ENCODE assay signal across 15 cellular contexts in the genomic region with DNA sequence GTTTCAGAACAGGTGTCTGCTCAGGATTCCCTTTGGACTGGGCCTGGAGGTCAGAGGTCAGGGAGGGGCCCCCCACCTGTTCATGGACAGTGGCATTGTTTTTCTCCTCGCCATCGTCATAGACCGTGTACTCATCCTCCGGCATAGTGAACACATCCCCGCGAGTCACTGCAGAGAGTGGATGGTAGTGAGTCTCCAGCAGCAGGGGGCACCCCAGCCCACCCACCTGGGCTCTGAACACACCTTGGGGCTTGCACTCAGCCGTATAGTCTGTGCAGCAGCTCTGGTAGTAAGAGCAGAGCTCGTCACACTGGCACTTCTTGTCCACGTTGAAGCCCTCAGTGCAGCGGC. TPM values are rescaled to one million over a fixed set of nuclear protein-coding genes. Genes with fewer than 3 reads are reported as not detected.
DNase-seq lines count a peak whose midpoint lies in the region; TF ChIP-seq lines count a peak whose summit lies in the region.
"Had no signal": no experiment of that assay in that cellular context is flagged by ENCODE, and none has a peak within 500 bp of the region (broad histone marks: within the 10 kb centered on the region; RNA-seq: fewer than 3 reads in every experiment).

No MANE protein-coding gene starts in this region.

- TF ChIP-seq EP300 in neural cell (conservative IDR thresholded peaks at IDR 0.05; ENCODE audit: poor library complexity, severe bottlenecking) = no peak

- peak; percentile 13 for TF ChIP-seq CTCF in neural cell (IDR thresholded peaks at IDR 0.05; ENCODE audit: poor library complexity, severe bottlenecking)

- no peak overlapping the region for H3K4me3 ChIP-seq in HUES48 (ENCODE audit: low read depth, low read length)
- no peak overlapping the region for H3K4me3 ChIP-seq in neural cell (ENCODE audit: low read length)

- H3K27ac ChIP-seq in HUES48 (ENCODE audit: low read depth, low read length) = peak overlapping the region; percentile 74
- peak overlapping the region; percentile 96 for H3K27ac ChIP-seq in neural cell (ENCODE audit: low read length)

- H3K4me1 ChIP-seq in HUES48 (ENCODE audit: control insufficient read depth, insufficient read depth, low read length) = peaks cover 17% of the 10 kb centered on the region

- H3K27me3 ChIP-seq in HUES48 (ENCODE audit: control insufficient read depth, insufficient read depth, low read length) = peaks cover 19% of the 10 kb centered on the region
- H3K27me3 ChIP-seq in neural cell (ENCODE audit: insufficient read depth, low read depth, low read length) = no peaks in the 10 kb centered on the region

- H3F3A ChIP-seq in neural cell (ENCODE audit: insufficient read depth, low read length, poor library complexity, severe bottlenecking) = peaks cover 3% of the 10 kb centered on the region

- peaks cover 8% of the 10 kb centered on the region for H3K79me2 ChIP-seq in neural cell (replicated peaks; ENCODE audit: insufficient read depth, low read length)

- H2AFZ ChIP-seq in neural cell (ENCODE audit: low read depth, low read length) = no peak overlapping the region

- peak; percentile 3 for DNase-seq in COLO668 (lab: John Stamatoyannopoulos, UW; ENCODE audit: unreplicated experiment)
- peak; percentile 35 for DNase-seq in cerebellar cortex (ENCODE audit: low spot score)
- no peak for DNase-seq in posterior vena cava (ENCODE audit: low spot score)
- DNase-seq in NCI-H748 treated with DMSO at 0.1 percent for 48 hours (lab: John Stamatoyannopoulos, UW) = no peak
- no peak for DNase-seq in stimulated activated CD4-positive, alpha-beta T cell treated with anti-CD3 and anti-CD28 coated beads, Interleukin-4, amount 100 ng/mL, for 4 hours
- DNase-seq: activated naive CD4-positive, alpha-beta T cell treated with Interleukin-2 at 50 U/mL for 16 hours; cerebellar nuclear complex; head of caudate nucleus; NCI-H2081 treated with DMSO at 0.1 percent for 48 hours; stimulated activated naive CD8-positive, alpha-beta T cell treated with anti-CD3 and anti-CD28 coated beads, Interleukin-15, amount 100 ng/mL, for 72 hours had no signal

- no peak for TF ChIP-seq RAD21 in neural cell (conservative IDR thresholded peaks at IDR 0.05)

- H3K4me2 ChIP-seq in neural cell (ENCODE audit: low read length) = no peak overlapping the region

- H3K9me3 ChIP-seq in HUES48 (ENCODE audit: control insufficient read depth, insufficient read depth, low read length) (no peaks in the 10 kb centered on the region), neural cell (ENCODE audit: low read length) (no peaks in the 10 kb centered on the region)
- H3K9me3 ChIP-seq: SK-N-SH had no signal

- H3K9ac ChIP-seq in HUES48 (ENCODE audit: low read depth, low read length) = no peak overlapping the region
- H3K9ac ChIP-seq in neural cell (ENCODE audit: low read length) = no peak overlapping the region
- H3K9ac ChIP-seq: SK-N-SH had no signal

- no peaks in the 10 kb centered on the region; the same call in 1 of the 2 replicates for H3K36me3 ChIP-seq in HUES48 (ENCODE audit: control insufficient read depth, insufficient read depth, low read length)
- no peaks in the 10 kb centered on the region for H3K36me3 ChIP-seq in neural cell (ENCODE audit: insufficient read depth, low read length)

- no peaks in the 10 kb centered on the region for H4K20me1 ChIP-seq in neural cell (ENCODE audit: insufficient read depth)

- intact Hi-C loops in posterior vena cava (cut with DNase I) = no loop called here

- no peaks in the 10 kb centered on the region for H3K9me2 ChIP-seq in neural cell (ENCODE audit: insufficient read depth, low read length)
- H3K9me2 ChIP-seq: SK-N-SH had no signal

TF ChIP-seq in neural cell, 6 proteins besides CTCF, POLR2A, EP300 and RAD21:
- TF ChIP-seq MXI1 (conservative IDR thresholded peaks at IDR 0.05; ENCODE audit: poor library complexity, severe bottlenecking) = no peak
- TF ChIP-seq, protein P1, sequence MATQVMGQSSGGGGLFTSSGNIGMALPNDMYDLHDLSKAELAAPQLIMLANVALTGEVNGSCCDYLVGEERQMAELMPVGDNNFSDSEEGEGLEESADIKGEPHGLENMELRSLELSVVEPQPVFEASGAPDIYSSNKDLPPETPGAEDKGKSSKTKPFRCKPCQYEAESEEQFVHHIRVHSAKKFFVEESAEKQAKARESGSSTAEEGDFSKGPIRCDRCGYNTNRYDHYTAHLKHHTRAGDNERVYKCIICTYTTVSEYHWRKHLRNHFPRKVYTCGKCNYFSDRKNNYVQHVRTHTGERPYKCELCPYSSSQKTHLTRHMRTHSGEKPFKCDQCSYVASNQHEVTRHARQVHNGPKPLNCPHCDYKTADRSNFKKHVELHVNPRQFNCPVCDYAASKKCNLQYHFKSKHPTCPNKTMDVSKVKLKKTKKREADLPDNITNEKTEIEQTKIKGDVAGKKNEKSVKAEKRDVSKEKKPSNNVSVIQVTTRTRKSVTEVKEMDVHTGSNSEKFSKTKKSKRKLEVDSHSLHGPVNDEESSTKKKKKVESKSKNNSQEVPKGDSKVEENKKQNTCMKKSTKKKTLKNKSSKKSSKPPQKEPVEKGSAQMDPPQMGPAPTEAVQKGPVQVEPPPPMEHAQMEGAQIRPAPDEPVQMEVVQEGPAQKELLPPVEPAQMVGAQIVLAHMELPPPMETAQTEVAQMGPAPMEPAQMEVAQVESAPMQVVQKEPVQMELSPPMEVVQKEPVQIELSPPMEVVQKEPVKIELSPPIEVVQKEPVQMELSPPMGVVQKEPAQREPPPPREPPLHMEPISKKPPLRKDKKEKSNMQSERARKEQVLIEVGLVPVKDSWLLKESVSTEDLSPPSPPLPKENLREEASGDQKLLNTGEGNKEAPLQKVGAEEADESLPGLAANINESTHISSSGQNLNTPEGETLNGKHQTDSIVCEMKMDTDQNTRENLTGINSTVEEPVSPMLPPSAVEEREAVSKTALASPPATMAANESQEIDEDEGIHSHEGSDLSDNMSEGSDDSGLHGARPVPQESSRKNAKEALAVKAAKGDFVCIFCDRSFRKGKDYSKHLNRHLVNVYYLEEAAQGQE (IDR thresholded peaks at IDR 0.05; ENCODE audit: borderline replicate concordance) = no peak
- TF ChIP-seq TAF1 (IDR thresholded peaks at IDR 0.05; ENCODE audit: low read depth) = no peak
- TF ChIP-seq POLR2AphosphoS5 (IDR thresholded peaks at IDR 0.05) = no peak
- TF ChIP-seq SMC3 (conservative IDR thresholded peaks at IDR 0.05; ENCODE audit: poor library complexity) = no peak
- no peak for TF ChIP-seq EZH2 (IDR thresholded peaks at IDR 0.05; ENCODE audit: borderline replicate concordance, insufficient read depth, low read length, poor library complexity, severe bottlenecking)

RNA-seq across cellular contexts. Expression of a gene that starts 0.4 kb away (rescaled TPM):
- polyA plus RNA-seq in neural cell = 1.2 and 1.5 TPM in 2 replicates
- 0.73 and 1.0 TPM in 2 replicates for polyA minus RNA-seq in neural cell
- total RNA-seq in posterior vena cava = 1 to 10 TPM; 1.8 to 5.4 TPM
- total RNA-seq: H4 had no signal

RNA-seq across cellular contexts. Expression of a gene that starts 1.8 kb away (rescaled TPM):
- polyA plus RNA-seq in neural cell = 21.6 and 23.9 TPM in 2 replicates
- 42.6 and 44.7 TPM in 2 replicates for polyA minus RNA-seq in neural cell
- total RNA-seq in posterior vena cava = 10 to 100 TPM; 15.0 to 16.1 TPM

RNA-seq across cellular contexts. Expression of a gene that starts 4.7 kb away (rescaled TPM):
- polyA plus RNA-seq in neural cell = not detected in 2 replicates
- not detected in 2 replicates for polyA minus RNA-seq in neural cell
- total RNA-seq in posterior vena cava = not detected
- total RNA-seq: H4, myocyte had no signal
- polyA plus RNA-seq: SK-N-SH had no signal

RNA-seq across cellular contexts. Expression of a gene that starts 12.3 kb away (rescaled TPM):
- 75.4 and 84.0 TPM in 2 replicates for polyA plus RNA-seq in neural cell
- polyA minus RNA-seq in neural cell = 50.6 and 50.9 TPM in 2 replicates
- 10 to 100 TPM; 53.5 to 54.4 TPM for total RNA-seq in posterior vena cava

RNA-seq across cellular contexts. Expression of a gene that starts 34.1 kb away (rescaled TPM):
- polyA plus RNA-seq in neural cell = 40.4 and 40.8 TPM in 2 replicates
- 41.9 and 48.5 TPM in 2 replicates for polyA minus RNA-seq in neural cell
- total RNA-seq in posterior vena cava = 10 to 100 TPM; 39.7 to 45.9 TPM

Comparison
In these comparisons a context has a peak if more than half of its experiments do, and no peak if none do; other contexts are left out.
1. DNase-seq: peak in COLO668 (single experiment) and cerebellar cortex (single experiment); none in posterior vena cava (single experiment), NCI-H748 treated with DMSO at 0.1 percent for 48 hours (single experiment) and stimulated activated CD4-positive, alpha-beta T cell treated with anti-CD3 and anti-CD28 coated beads, Interleukin-4, amount 100 ng/mL, for 4 hours (0 of 2).